Comparison of ENCODE assay signal across 1 cellular context in genomic region chr2:181891966-181892794, GRCh38.
TF ChIP-seq lines count a peak whose summit lies in the region.

No MANE protein-coding gene starts in this region.

TF ChIP-seq in HEK293, 187 proteins besides CTCF, POLR2A, EP300 and RAD21 (continued from another document and continues in another):
- TF ChIP-seq ZBTB6 (tag by site-specific recombination; IDR thresholded peaks at IDR 0.05) (no peak), ZNF626 (tag by site-specific recombination; IDR thresholded peaks at IDR 0.05) (no peak), ZNF791 (tag by site-specific recombination; IDR thresholded peaks at IDR 0.05) (no peak), SCRT1 (tag by site-specific recombination; IDR thresholded peaks at IDR 0.05; ENCODE audit: borderline replicate concordance) (no peak), MYNN (tag by site-specific recombination; IDR thresholded peaks at IDR 0.05; ENCODE audit: borderline replicate concordance) (no peak), ZNF548 (tag by site-specific recombination; IDR thresholded peaks at IDR 0.05) (no peak), ZFP69B (tag by site-specific recombination; IDR thresholded peaks at IDR 0.05) (peak; percentile 57; the same call in 1 of the 2 replicates), ZBTB48 (tag by site-specific recombination; IDR thresholded peaks at IDR 0.05) (no peak; the same call in none of the 2 replicates), ZNF692 (tag by site-specific recombination; IDR thresholded peaks at IDR 0.05) (peak; percentile 82), ATF2 (tag by site-specific recombination; IDR thresholded peaks at IDR 0.05; ENCODE audit: low read depth) (no peak), ZNF580 (tag by site-specific recombination; IDR thresholded peaks at IDR 0.05) (no peak), ZNF76 (tag by site-specific recombination; IDR thresholded peaks at IDR 0.05; ENCODE audit: borderline replicate concordance, low read depth) (no peak), REPIN1 (tag by site-specific recombination; IDR thresholded peaks at IDR 0.05; ENCODE audit: low read depth) (no peak), ZNF362 (tag by site-specific recombination; IDR thresholded peaks at IDR 0.05) (no peak), EGR2 (tag by site-specific recombination; IDR thresholded peaks at IDR 0.05; ENCODE audit: low read depth) (no peak), ZNF140 (tag by site-specific recombination; IDR thresholded peaks at IDR 0.05) (no peak), ZFHX2 (tag by site-specific recombination; conservative IDR thresholded peaks at IDR 0.05) (peak; percentile 33), ZNF529 (tag by site-specific recombination; IDR thresholded peaks at IDR 0.05; ENCODE audit: insufficient replicate concordance) (no peak), ZNF18 (tag by site-specific recombination; IDR thresholded peaks at IDR 0.05) (no peak), OSR2 (tag by site-specific recombination; IDR thresholded peaks at IDR 0.05) (peak; percentile 8; the same call in 1 of the 2 replicates), HOXC10 (CRISPR knock-in tag; IDR thresholded peaks at IDR 0.05) (no peak), ZNF704 (tag by site-specific recombination; IDR thresholded peaks at IDR 0.05) (no peak), ZNF621 (tag by site-specific recombination; IDR thresholded peaks at IDR 0.05) (no peak), ZNF585B (tag by site-specific recombination; IDR thresholded peaks at IDR 0.05) (no peak), ZNF777 (tag by site-specific recombination; IDR thresholded peaks at IDR 0.05; ENCODE audit: borderline replicate concordance) (no peak; the same call in 1 of the 2 replicates), GLIS2 (tag by site-specific recombination; IDR thresholded peaks at IDR 0.05) (peak; percentile 80), ZNF133 (tag by site-specific recombination; IDR thresholded peaks at IDR 0.05) (no peak), ZBTB1 (tag by site-specific recombination; IDR thresholded peaks at IDR 0.05) (no peak), GLI2 (tag by site-specific recombination; IDR thresholded peaks at IDR 0.05; ENCODE audit: borderline replicate concordance, low read depth) (no peak), ZNF677 (tag by site-specific recombination; IDR thresholded peaks at IDR 0.05) (no peak), ZFP3 (tag by site-specific recombination; IDR thresholded peaks at IDR 0.05; ENCODE audit: low read depth) (no peak), ZNF449 (tag by site-specific recombination; IDR thresholded peaks at IDR 0.05) (no peak), WT1 (tag by site-specific recombination; IDR thresholded peaks at IDR 0.05) (no peak), PBX3 (CRISPR knock-in tag; IDR thresholded peaks at IDR 0.05) (no peak), ZNF292 (tag by site-specific recombination; IDR thresholded peaks at IDR 0.05; ENCODE audit: borderline replicate concordance, low read depth) (no peak), SETDB1 (IDR thresholded peaks at IDR 0.05; ENCODE audit: insufficient read length, low read length) (no peak), PRDM4 (tag by site-specific recombination; IDR thresholded peaks at IDR 0.05) (no peak), ZSCAN23 (tag by site-specific recombination; IDR thresholded peaks at IDR 0.05) (no peak), ZNF513 (tag by site-specific recombination; IDR thresholded peaks at IDR 0.05) (peak; percentile 75), ZNF558 (tag by site-specific recombination; IDR thresholded peaks at IDR 0.05) (no peak), ZNF639 (tag by site-specific recombination; IDR thresholded peaks at IDR 0.05) (no peak), ZNF654 (tag by site-specific recombination; IDR thresholded peaks at IDR 0.05; ENCODE audit: low read depth) (no peak)
